Comparison of ENCODE assay signal across 1 cellular context in genomic region chr16:8391219-8391757, GRCh38.
A peak's percentile ranks its signal among the peaks of the same experiment; 100 is the strongest.
TF ChIP-seq lines count a peak whose summit lies in the region.

No MANE protein-coding gene starts in this region.

TF ChIP-seq in HepG2, 621 proteins besides CTCF, POLR2A, EP300 and RAD21 (continued from another document):
- TF ChIP-seq STAT6 (CRISPR knock-in tag; IDR thresholded peaks at IDR 0.05; ENCODE audit: borderline replicate concordance) (no peak), HMG20B (CRISPR knock-in tag; conservative IDR thresholded peaks at IDR 0.05) (no peak), FOSL2 (CRISPR knock-in tag; IDR thresholded peaks at IDR 0.05) (peak; percentile 86), NCOA5 (CRISPR knock-in tag; IDR thresholded peaks at IDR 0.05) (no peak), HNF4A (CRISPR knock-in tag; IDR thresholded peaks at IDR 0.05) (peak; percentile 44; the same call in 1 of the 2 replicates), GATAD2A (CRISPR knock-in tag; IDR thresholded peaks at IDR 0.05) (peak; percentile 28; the same call in 1 of the 2 replicates), TGIF2 (CRISPR knock-in tag; IDR thresholded peaks at IDR 0.05) (no peak), ZNF740 (CRISPR knock-in tag; IDR thresholded peaks at IDR 0.05) (no peak), NFYC (CRISPR knock-in tag; IDR thresholded peaks at IDR 0.05) (no peak), NR1H2 (CRISPR knock-in tag; IDR thresholded peaks at IDR 0.05; ENCODE audit: borderline replicate concordance, low read depth) (no peak), SRSF4 (IDR thresholded peaks at IDR 0.05; ENCODE audit: low read depth, low read length, poor library complexity, severe bottlenecking) (no peak), RARA (CRISPR knock-in tag; IDR thresholded peaks at IDR 0.05) (peak; percentile 41; the same call in 1 of the 2 replicates), ZBTB20 (CRISPR knock-in tag; IDR thresholded peaks at IDR 0.05; ENCODE audit: borderline replicate concordance, low read depth) (no peak), FOXP1 (IDR thresholded peaks at IDR 0.05) (no peak), FOXP1 (CRISPR knock-in tag; IDR thresholded peaks at IDR 0.05) (peak; percentile 53), FOXJ3 (CRISPR knock-in tag; IDR thresholded peaks at IDR 0.05; ENCODE audit: borderline replicate concordance) (0 out of 2 replicates have a peak, but pooled peaks have one; percentile 35), HNRNPL (IDR thresholded peaks at IDR 0.05; ENCODE audit: low read depth, low read length) (no peak), HOXA9 (CRISPR knock-in tag; IDR thresholded peaks at IDR 0.05; ENCODE audit: borderline replicate concordance) (no peak), FOSL1 (CRISPR knock-in tag; IDR thresholded peaks at IDR 0.05; ENCODE audit: borderline replicate concordance) (peak; percentile 71; the same call in 1 of the 2 replicates), ZEB1 (IDR thresholded peaks at IDR 0.05; ENCODE audit: insufficient replicate concordance, low read depth) (no peak), ISX (CRISPR knock-in tag; conservative IDR thresholded peaks at IDR 0.05) (no peak), SOX13 (IDR thresholded peaks at IDR 0.05) (no peak), SOX13 (CRISPR knock-in tag; conservative IDR thresholded peaks at IDR 0.05 in 1 of 2, IDR thresholded peaks at IDR 0.05 in 1 of 2) (peak in 1 of 2 experiments; percentile 29; a peak in 1 of 4 replicates), TCF7L2 (IDR thresholded peaks at IDR 0.05; ENCODE audit: low read depth, low read length) (no peak), ARID2 (CRISPR knock-in tag; IDR thresholded peaks at IDR 0.05; ENCODE audit: borderline replicate concordance) (no peak), NR2C2 (CRISPR knock-in tag; IDR thresholded peaks at IDR 0.05; ENCODE audit: borderline replicate concordance) (no peak), ESRRA (CRISPR knock-in tag; IDR thresholded peaks at IDR 0.05; ENCODE audit: low read depth) (no peak), SOX5 (CRISPR knock-in tag; IDR thresholded peaks at IDR 0.05; ENCODE audit: borderline replicate concordance) (0 out of 2 replicates have a peak, but pooled peaks have one; percentile 41)
- TF ChIP-seq, protein P1, sequence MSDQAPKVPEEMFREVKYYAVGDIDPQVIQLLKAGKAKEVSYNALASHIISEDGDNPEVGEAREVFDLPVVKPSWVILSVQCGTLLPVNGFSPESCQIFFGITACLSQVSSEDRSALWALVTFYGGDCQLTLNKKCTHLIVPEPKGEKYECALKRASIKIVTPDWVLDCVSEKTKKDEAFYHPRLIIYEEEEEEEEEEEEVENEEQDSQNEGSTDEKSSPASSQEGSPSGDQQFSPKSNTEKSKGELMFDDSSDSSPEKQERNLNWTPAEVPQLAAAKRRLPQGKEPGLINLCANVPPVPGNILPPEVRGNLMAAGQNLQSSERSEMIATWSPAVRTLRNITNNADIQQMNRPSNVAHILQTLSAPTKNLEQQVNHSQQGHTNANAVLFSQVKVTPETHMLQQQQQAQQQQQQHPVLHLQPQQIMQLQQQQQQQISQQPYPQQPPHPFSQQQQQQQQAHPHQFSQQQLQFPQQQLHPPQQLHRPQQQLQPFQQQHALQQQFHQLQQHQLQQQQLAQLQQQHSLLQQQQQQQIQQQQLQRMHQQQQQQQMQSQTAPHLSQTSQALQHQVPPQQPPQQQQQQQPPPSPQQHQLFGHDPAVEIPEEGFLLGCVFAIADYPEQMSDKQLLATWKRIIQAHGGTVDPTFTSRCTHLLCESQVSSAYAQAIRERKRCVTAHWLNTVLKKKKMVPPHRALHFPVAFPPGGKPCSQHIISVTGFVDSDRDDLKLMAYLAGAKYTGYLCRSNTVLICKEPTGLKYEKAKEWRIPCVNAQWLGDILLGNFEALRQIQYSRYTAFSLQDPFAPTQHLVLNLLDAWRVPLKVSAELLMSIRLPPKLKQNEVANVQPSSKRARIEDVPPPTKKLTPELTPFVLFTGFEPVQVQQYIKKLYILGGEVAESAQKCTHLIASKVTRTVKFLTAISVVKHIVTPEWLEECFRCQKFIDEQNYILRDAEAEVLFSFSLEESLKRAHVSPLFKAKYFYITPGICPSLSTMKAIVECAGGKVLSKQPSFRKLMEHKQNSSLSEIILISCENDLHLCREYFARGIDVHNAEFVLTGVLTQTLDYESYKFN (CRISPR knock-in tag; conservative IDR thresholded peaks at IDR 0.05): 0 out of 2 replicates have a peak, but pooled peaks have one; percentile 23
